Comparison of ENCODE assay signal across 10 cellular contexts in genomic region chrX:42220722-42221121, GRCh38.
"Had no signal": no experiment of that assay in that cellular context is flagged by ENCODE, and none has a peak within 500 bp of the region (broad histone marks: within the 10 kb centered on the region; RNA-seq: fewer than 3 reads in every experiment).

No MANE protein-coding gene starts in this region.

- H3K4me2 ChIP-seq: KMS-11 had no signal

- H3K4me1 Mint-ChIP-seq: IgD-negative memory B cell had no signal

- H3K9ac ChIP-seq: GM23248, KMS-11 had no signal

- H3K9me3 ChIP-seq: HAP-1 had no signal

- H3K4me3 ChIP-seq: GM23248, HAP-1 had no signal

- H3K4me3 Mint-ChIP-seq: IgD-negative memory B cell had no signal

- H3K36me3 ChIP-seq: HAP-1 had no signal

- DNase-seq: GM23248, GOT3, H7, KBM-7 had no signal

- H2AFZ ChIP-seq: GM23248 had no signal

- H3K36me3 Mint-ChIP-seq: IgD-negative memory B cell had no signal

- H3K27ac ChIP-seq: GM23248, HL-60, KMS-11 had no signal

- H3K27ac Mint-ChIP-seq: IgD-negative memory B cell had no signal

- FAIRE-seq: HepG2 had no signal

- ATAC-seq: HCT116, HepG2 had no signal
